In the genomic region with DNA sequence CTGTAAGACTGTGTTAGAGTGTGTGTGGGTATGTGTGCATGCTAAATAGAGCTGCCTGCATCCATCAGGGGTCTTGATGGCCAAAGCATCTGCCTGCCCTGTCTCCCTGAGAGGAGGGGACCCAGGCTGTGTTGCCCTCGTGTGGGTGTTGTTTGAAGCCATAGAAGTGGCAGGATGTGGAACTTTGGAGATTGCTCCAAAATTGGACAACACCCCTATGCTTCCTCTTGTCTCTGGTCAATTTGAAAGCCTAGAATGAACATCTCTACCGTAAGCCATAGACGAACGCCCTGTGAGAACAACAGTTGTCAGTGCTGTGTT, we compare ENCODE assay signal across 1 cellular context.
TF ChIP-seq lines count a peak whose summit lies in the region.

No MANE protein-coding gene starts in this region.

TF ChIP-seq in K562, 482 proteins besides CTCF, POLR2A, EP300 and RAD21:
- TF ChIP-seq CBX8 (IDR thresholded peaks at IDR 0.05; ENCODE audit: borderline replicate concordance, extremely low read depth, low read depth, low read length, poor library complexity, severe bottlenecking) (no peak), RBM15 (IDR thresholded peaks at IDR 0.05; ENCODE audit: insufficient read depth, low read length) (no peak), SIN3B (IDR thresholded peaks at IDR 0.05; ENCODE audit: low read depth) (no peak), CSDE1 (IDR thresholded peaks at IDR 0.05) (no peak), HMG20A (CRISPR knock-in tag; conservative IDR thresholded peaks at IDR 0.05) (no peak), NCOR1 (IDR thresholded peaks at IDR 0.05) (no peak), ZNF3 (CRISPR knock-in tag; IDR thresholded peaks at IDR 0.05) (no peak), STAT5B (CRISPR knock-in tag; IDR thresholded peaks at IDR 0.05) (no peak), TBP (optimal IDR thresholded peaks at IDR 0.05; ENCODE audit: low read depth, low read length) (no peak), TAF9B (IDR thresholded peaks at IDR 0.05; ENCODE audit: partially characterized antibody) (no peak), ZSCAN29 (IDR thresholded peaks at IDR 0.05) (no peak), RBM22 (IDR thresholded peaks at IDR 0.05; ENCODE audit: low read depth, low read length, poor library complexity, severe bottlenecking) (no peak), ZNF12 (CRISPR knock-in tag; IDR thresholded peaks at IDR 0.05) (no peak), KDM1A (IDR thresholded peaks at IDR 0.05) (no peak)
- TF ChIP-seq, protein P1, sequence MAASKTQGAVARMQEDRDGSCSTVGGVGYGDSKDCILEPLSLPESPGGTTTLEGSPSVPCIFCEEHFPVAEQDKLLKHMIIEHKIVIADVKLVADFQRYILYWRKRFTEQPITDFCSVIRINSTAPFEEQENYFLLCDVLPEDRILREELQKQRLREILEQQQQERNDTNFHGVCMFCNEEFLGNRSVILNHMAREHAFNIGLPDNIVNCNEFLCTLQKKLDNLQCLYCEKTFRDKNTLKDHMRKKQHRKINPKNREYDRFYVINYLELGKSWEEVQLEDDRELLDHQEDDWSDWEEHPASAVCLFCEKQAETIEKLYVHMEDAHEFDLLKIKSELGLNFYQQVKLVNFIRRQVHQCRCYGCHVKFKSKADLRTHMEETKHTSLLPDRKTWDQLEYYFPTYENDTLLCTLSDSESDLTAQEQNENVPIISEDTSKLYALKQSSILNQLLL (CRISPR knock-in tag; IDR thresholded peaks at IDR 0.05; ENCODE audit: borderline replicate concordance) = no peak
- TF ChIP-seq, protein P2, sequence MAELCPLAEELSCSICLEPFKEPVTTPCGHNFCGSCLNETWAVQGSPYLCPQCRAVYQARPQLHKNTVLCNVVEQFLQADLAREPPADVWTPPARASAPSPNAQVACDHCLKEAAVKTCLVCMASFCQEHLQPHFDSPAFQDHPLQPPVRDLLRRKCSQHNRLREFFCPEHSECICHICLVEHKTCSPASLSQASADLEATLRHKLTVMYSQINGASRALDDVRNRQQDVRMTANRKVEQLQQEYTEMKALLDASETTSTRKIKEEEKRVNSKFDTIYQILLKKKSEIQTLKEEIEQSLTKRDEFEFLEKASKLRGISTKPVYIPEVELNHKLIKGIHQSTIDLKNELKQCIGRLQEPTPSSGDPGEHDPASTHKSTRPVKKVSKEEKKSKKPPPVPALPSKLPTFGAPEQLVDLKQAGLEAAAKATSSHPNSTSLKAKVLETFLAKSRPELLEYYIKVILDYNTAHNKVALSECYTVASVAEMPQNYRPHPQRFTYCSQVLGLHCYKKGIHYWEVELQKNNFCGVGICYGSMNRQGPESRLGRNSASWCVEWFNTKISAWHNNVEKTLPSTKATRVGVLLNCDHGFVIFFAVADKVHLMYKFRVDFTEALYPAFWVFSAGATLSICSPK (IDR thresholded peaks at IDR 0.05; ENCODE audit: borderline replicate concordance) = no peak
- TF ChIP-seq, protein P3, sequence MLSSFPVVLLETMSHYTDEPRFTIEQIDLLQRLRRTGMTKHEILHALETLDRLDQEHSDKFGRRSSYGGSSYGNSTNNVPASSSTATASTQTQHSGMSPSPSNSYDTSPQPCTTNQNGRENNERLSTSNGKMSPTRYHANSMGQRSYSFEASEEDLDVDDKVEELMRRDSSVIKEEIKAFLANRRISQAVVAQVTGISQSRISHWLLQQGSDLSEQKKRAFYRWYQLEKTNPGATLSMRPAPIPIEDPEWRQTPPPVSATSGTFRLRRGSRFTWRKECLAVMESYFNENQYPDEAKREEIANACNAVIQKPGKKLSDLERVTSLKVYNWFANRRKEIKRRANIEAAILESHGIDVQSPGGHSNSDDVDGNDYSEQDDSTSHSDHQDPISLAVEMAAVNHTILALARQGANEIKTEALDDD (IDR thresholded peaks at IDR 0.05) = no peak
- TF ChIP-seq, protein P4, sequence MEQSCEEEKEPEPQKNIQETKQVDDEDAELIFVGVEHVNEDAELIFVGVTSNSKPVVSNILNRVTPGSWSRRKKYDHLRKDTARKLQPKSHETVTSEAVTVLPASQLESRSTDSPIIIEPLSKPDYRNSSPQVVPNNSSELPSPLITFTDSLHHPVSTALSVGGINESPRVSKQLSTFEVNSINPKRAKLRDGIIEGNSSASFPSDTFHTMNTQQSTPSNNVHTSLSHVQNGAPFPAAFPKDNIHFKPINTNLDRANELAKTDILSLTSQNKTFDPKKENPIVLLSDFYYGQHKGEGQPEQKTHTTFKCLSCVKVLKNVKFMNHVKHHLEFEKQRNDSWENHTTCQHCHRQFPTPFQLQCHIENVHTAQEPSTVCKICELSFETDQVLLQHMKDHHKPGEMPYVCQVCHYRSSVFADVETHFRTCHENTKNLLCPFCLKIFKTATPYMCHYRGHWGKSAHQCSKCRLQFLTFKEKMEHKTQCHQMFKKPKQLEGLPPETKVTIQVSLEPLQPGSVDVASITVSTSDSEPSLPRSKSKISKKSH (CRISPR knock-in tag; IDR thresholded peaks at IDR 0.05) = no peak
- TF ChIP-seq, protein P5, sequence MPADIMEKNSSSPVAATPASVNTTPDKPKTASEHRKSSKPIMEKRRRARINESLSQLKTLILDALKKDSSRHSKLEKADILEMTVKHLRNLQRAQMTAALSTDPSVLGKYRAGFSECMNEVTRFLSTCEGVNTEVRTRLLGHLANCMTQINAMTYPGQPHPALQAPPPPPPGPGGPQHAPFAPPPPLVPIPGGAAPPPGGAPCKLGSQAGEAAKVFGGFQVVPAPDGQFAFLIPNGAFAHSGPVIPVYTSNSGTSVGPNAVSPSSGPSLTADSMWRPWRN (IDR thresholded peaks at IDR 0.05; ENCODE audit: low read depth) = no peak
